Comparison of ENCODE assay signal across 9 cellular contexts in genomic region chr1:15410223-15410883, GRCh38. TPM values are rescaled to one million over a fixed set of nuclear protein-coding genes. Genes with fewer than 3 reads are reported as not detected.
DNase-seq lines count a peak whose midpoint lies in the region; ATAC-seq, FAIRE-seq and TF ChIP-seq lines count a peak whose summit lies in the region.
"Had no signal": no experiment of that assay in that cellular context is flagged by ENCODE, and none has a peak within 500 bp of the region (broad histone marks: within the 10 kb centered on the region; RNA-seq: fewer than 3 reads in every experiment).

No MANE protein-coding gene starts in this region.

- TF ChIP-seq CTCF in A673 (conservative IDR thresholded peaks at IDR 0.05; ENCODE audit: low read depth, low read length) = no peak
- no peak for TF ChIP-seq CTCF in testis (IDR thresholded peaks at IDR 0.05)

- no peak for FAIRE-seq in HTR-8/SVneo (lab: Jason Lieb, UNC)

- no peak for DNase-seq in A673 (ENCODE audit: low spot score)
- no peak for DNase-seq in activated T-helper 2 cell treated with anti-CD3 and anti-CD28 coated beads, Interferon-gamma antibody, Interleukin-2, Interleukin-4, amounts not matched to agents 10 μg/mL and 5 μg/mL and 100 μg/mL, durations not matched to agents 14 hours and 24 hours and 36 hours (ENCODE audit: low spot score)
- peak in 1 of 2 donors; percentile 60 for DNase-seq in left colon
- no peak for DNase-seq in testis
- DNase-seq in globus pallidus (ENCODE audit: low spot score) = no peak
- DNase-seq in HTR-8/SVneo (ENCODE audit: insufficient read length, low spot score) = no peak
- DNase-seq in AG08396 (ENCODE audit: low spot score) = no peak

- BruUV-seq in A673 (replicated peaks; lab: Mats Ljungman, UMichigan) = no TSS peak

- ATAC-seq in GM21515 (IDR thresholded peaks at IDR 0.05; ENCODE audit: unreplicated experiment) = peak; percentile 2
- peak; percentile 8 for ATAC-seq in left colon

- H3K27ac ChIP-seq in A673 (ENCODE audit: low read depth, low read length, poor library complexity, severe bottlenecking) (peak overlapping the region; percentile 78), testis (peak overlapping the region; percentile 73 to 74)

- H3K36me3 ChIP-seq in A673 (ENCODE audit: insufficient read depth, low read length, poor library complexity, severe bottlenecking) (no peaks in the 10 kb centered on the region), testis (ENCODE audit: low read depth, missing control alignments) (no peaks in the 10 kb centered on the region)

- intact Hi-C loops in A673 (cut with micrococcal nuclease; ENCODE audit: unreplicated experiment) = loop anchor here (5.0 kb wide), 1 partner anchor 88 kb away; no protein-coding TSS in a partner anchor
- intact Hi-C loops in activated T-helper 2 cell treated with anti-CD3 and anti-CD28 coated beads, Interferon-gamma antibody, Interleukin-2, Interleukin-4, amounts not matched to agents 10 μg/mL and 5 μg/mL and 100 μg/mL, durations not matched to agents 14 hours and 24 hours and 36 hours (cut with micrococcal nuclease) = loop anchor here (5.0 to 10.0 kb wide), 2 partner anchors 178 to 204 kb away; partner anchors contain the start of gene DDI2
- intact Hi-C loops in left colon (cut with DNase I, micrococcal nuclease) = no loop called here
- intact Hi-C loops in testis (cut with DNase I; ENCODE audit: low total_unique reads) = no loop called here

- H3K4me3 ChIP-seq in A673 (ENCODE audit: low read depth, low read length, poor library complexity, severe bottlenecking) (peak overlapping the region; percentile 96), testis (peak overlapping the region; percentile 83 to 93)

- H3K9me3 ChIP-seq in A673 (ENCODE audit: low read depth, low read length, poor library complexity, severe bottlenecking) = no peaks in the 10 kb centered on the region
- H3K9me3 ChIP-seq in testis = no peaks in the 10 kb centered on the region

- H3K27me3 ChIP-seq in A673 (replicated peaks; ENCODE audit: insufficient read depth, low read depth, low read length, poor library complexity) = no peaks in the 10 kb centered on the region
- H3K27me3 ChIP-seq in testis = no peaks in the 10 kb centered on the region

- peaks cover 13% of the 10 kb centered on the region for H3K4me1 ChIP-seq in A673 (ENCODE audit: insufficient read depth, low read length, poor library complexity, severe bottlenecking)
- peaks cover 25% of the 10 kb centered on the region for H3K4me1 ChIP-seq in testis

- CTCF ChIA-PET in A673 (lab: Charles Lee) = no interaction called here

- 5 to 11% methylated on average over 14 to 16 of the region's 53 CpGs for WGBS in testis, 2 donors

- peak overlapping the region; percentile 94 for H3K4me3 Mint-ChIP-seq in activated T-helper 2 cell treated with anti-CD3 and anti-CD28 coated beads, Interferon-gamma antibody, Interleukin-2, Interleukin-4, amounts not matched to agents 10 μg/mL and 5 μg/mL and 100 μg/mL, durations not matched to agents 14 hours and 24 hours and 36 hours (ENCODE audit: low read depth)

- peak overlapping the region; percentile 89 for H3K27ac Mint-ChIP-seq in activated T-helper 2 cell treated with anti-CD3 and anti-CD28 coated beads, Interferon-gamma antibody, Interleukin-2, Interleukin-4, amounts not matched to agents 10 μg/mL and 5 μg/mL and 100 μg/mL, durations not matched to agents 14 hours and 24 hours and 36 hours

- H3K36me3 Mint-ChIP-seq in activated T-helper 2 cell treated with anti-CD3 and anti-CD28 coated beads, Interferon-gamma antibody, Interleukin-2, Interleukin-4, amounts not matched to agents 10 μg/mL and 5 μg/mL and 100 μg/mL, durations not matched to agents 14 hours and 24 hours and 36 hours (ENCODE audit: low read depth) = peaks cover 41% of the 10 kb centered on the region

- H3K27me3 Mint-ChIP-seq in activated T-helper 2 cell treated with anti-CD3 and anti-CD28 coated beads, Interferon-gamma antibody, Interleukin-2, Interleukin-4, amounts not matched to agents 10 μg/mL and 5 μg/mL and 100 μg/mL, durations not matched to agents 14 hours and 24 hours and 36 hours (ENCODE audit: low read depth) = peaks cover 23% of the 10 kb centered on the region

- POLR2A ChIA-PET in A673 (lab: Charles Lee; ENCODE audit: low non-redundant PET) = interaction anchor here (0.7 kb wide), 1 partner anchor 117 kb away, joined by 4 read pairs; the partner anchor contains the start of gene DNAJC16

- H3K9me3 Mint-ChIP-seq in activated T-helper 2 cell treated with anti-CD3 and anti-CD28 coated beads, Interferon-gamma antibody, Interleukin-2, Interleukin-4, amounts not matched to agents 10 μg/mL and 5 μg/mL and 100 μg/mL, durations not matched to agents 14 hours and 24 hours and 36 hours = no peaks in the 10 kb centered on the region

- no peak for TF ChIP-seq POLR2A in testis (IDR thresholded peaks at IDR 0.05)

- peaks cover 38% of the 10 kb centered on the region for H3K4me1 Mint-ChIP-seq in activated T-helper 2 cell treated with anti-CD3 and anti-CD28 coated beads, Interferon-gamma antibody, Interleukin-2, Interleukin-4, amounts not matched to agents 10 μg/mL and 5 μg/mL and 100 μg/mL, durations not matched to agents 14 hours and 24 hours and 36 hours (ENCODE audit: low read depth)

RNA-seq across cellular contexts. Expression of gene EFHD2, which starts 0.7 kb away (rescaled TPM):
- total RNA-seq in A673 (2021) (30.6 and 32.5 TPM in 2 replicates), left colon (100 to 1,000 TPM; 164 to 178 TPM), testis (100 to 1,000 TPM; 308 to 384 TPM)
- total RNA-seq in activated T-helper 2 cell treated with anti-CD3 and anti-CD28 coated beads, Interferon-gamma antibody, Interleukin-2, Interleukin-4, amounts not matched to agents 10 μg/mL and 5 μg/mL and 100 μg/mL, durations not matched to agents 14 hours and 24 hours and 36 hours = 82.4 and 85.2 TPM in 2 replicates
- 146 TPM for polyA plus RNA-seq in testis (ENCODE audit: insufficient read depth, low read depth, low replicate concordance)

RNA-seq across cellular contexts. Expression of gene CTRC, which starts 27.9 kb away (rescaled TPM):
- 0.52 and 0.95 TPM in 2 replicates for total RNA-seq in A673 (2021)
- 0.34 and 0.64 TPM in 2 replicates for total RNA-seq in activated T-helper 2 cell treated with anti-CD3 and anti-CD28 coated beads, Interferon-gamma antibody, Interleukin-2, Interleukin-4, amounts not matched to agents 10 μg/mL and 5 μg/mL and 100 μg/mL, durations not matched to agents 14 hours and 24 hours and 36 hours
- 1 to 10 TPM in 1 of 2 donors, not detected in 1; 1.9 TPM for total RNA-seq in left colon
- total RNA-seq in testis = under 1 TPM; 0.50 to 0.55 TPM
- 0.83 TPM for polyA plus RNA-seq in testis (ENCODE audit: insufficient read depth, low read depth, low replicate concordance)
- total RNA-seq: pulmonary artery endothelial cell had no signal

RNA-seq across cellular contexts. Expression of gene CELA2A, which starts 46.2 kb away (rescaled TPM):
- total RNA-seq in A673 (2021) (not detected in 2 replicates), left colon (not detected), testis (1 to 10 TPM; 3.7 to 4.8 TPM)
- total RNA-seq in activated T-helper 2 cell treated with anti-CD3 and anti-CD28 coated beads, Interferon-gamma antibody, Interleukin-2, Interleukin-4, amounts not matched to agents 10 μg/mL and 5 μg/mL and 100 μg/mL, durations not matched to agents 14 hours and 24 hours and 36 hours = not detected in 2 replicates
- 2.4 TPM for polyA plus RNA-seq in testis (ENCODE audit: insufficient read depth, low read depth, low replicate concordance)
- total RNA-seq: pulmonary artery endothelial cell had no signal

Comparison
In these comparisons a context has a peak if more than half of its experiments do, and no peak if none do; other contexts are left out.
1. intact Hi-C loops: an anchor here in A673 (5.0 kb wide) and activated T-helper 2 cell treated with anti-CD3 and anti-CD28 coated beads, Interferon-gamma antibody, Interleukin-2, Interleukin-4, amounts not matched to agents 10 μg/mL and 5 μg/mL and 100 μg/mL, durations not matched to agents 14 hours and 24 hours and 36 hours (5.0 to 10.0 kb wide); none called in left colon and testis.